In the genomic region with DNA sequence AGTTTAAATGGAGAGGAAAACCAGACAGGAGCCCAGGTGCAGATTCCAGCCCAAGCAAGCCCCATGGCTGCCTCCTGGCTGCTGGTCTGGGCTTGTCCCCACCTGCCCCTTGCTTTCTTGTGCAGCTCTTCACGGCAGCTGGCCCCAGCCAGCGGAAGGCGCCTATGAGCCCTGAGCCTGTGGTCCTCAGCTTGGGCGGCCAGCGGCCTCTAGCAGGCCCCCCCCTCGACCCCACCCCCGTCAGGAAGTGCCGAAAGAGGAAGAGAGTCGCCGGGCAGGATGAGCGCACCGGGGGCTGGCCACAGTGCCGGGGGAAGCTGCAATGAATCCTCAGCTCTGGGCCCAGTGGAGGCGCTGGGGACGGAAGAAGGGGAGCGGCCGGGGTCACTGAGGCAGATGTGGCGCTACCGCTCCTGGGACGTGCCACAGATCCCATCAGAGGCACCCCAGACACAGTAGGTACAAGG, we compare ENCODE assay signal across 8 cellular contexts. TPM values are rescaled to one million over a fixed set of nuclear protein-coding genes. Genes with fewer than 3 reads are reported as not detected.
DNase-seq lines count a peak whose midpoint lies in the region; ATAC-seq and TF ChIP-seq lines count a peak whose summit lies in the region.

No MANE protein-coding gene starts in this region.

- in situ Hi-C loops in G401 (cut with HindIII; ENCODE audit: low sequenced_read_pairs) = no loop called here

- peak; percentile 31 for DNase-seq in NCI-H2196 (lab: John Stamatoyannopoulos, UW; ENCODE audit: unreplicated experiment)
- DNase-seq in NCI-H2196 treated with DMSO at 0.1 percent for 48 hours (lab: John Stamatoyannopoulos, UW; ENCODE audit: unreplicated experiment) = no peak
- DNase-seq in RPMI8226 = peak; percentile 50
- DNase-seq in prostate gland (ENCODE audit: low spot score) = peak; percentile 67
- DNase-seq in NK-92 treated with Interleukin-12 subunit alpha and Interleukin-12 subunit beta, amount 100 ng/mL, for 24 hours (lab: John Stamatoyannopoulos, UW) = no peak
- DNase-seq in effector CD8-positive, alpha-beta T cell (lab: John Stamatoyannopoulos, UW) = no peak
- no peak for DNase-seq in G401 (ENCODE audit: low spot score)

- no peaks in the 10 kb centered on the region for H3K4me1 ChIP-seq in prostate gland (replicated peaks)

- H3K4me3 ChIP-seq in prostate gland = peak overlapping the region; percentile 8 to 23

- no peaks in the 10 kb centered on the region for H3K9me3 ChIP-seq in prostate gland

- no peaks in the 10 kb centered on the region for H3K27me3 ChIP-seq in prostate gland (replicated peaks; ENCODE audit: insufficient read depth)

- WGBS in prostate gland = 18% methylated on average over 12 of the region's 20 CpGs

- intact Hi-C loops in prostate gland (cut with DNase I) = no loop called here

- TF ChIP-seq POLR2A in prostate gland (IDR thresholded peaks at IDR 0.05) = peak; percentile 31

- TF ChIP-seq CTCF in prostate gland (IDR thresholded peaks at IDR 0.05) = peak in 2 of 4 experiments; percentile 3 to 42

- H3K27ac ChIP-seq in prostate gland = peak overlapping the region; percentile 44 to 49

- H3K36me3 ChIP-seq in prostate gland = no peaks in the 10 kb centered on the region

- peak; percentile 34 for ATAC-seq in esophagus mucosa

RNA-seq across cellular contexts. Expression of a gene that starts 2.1 kb away (rescaled TPM):
- total RNA-seq in esophagus mucosa (31.4 TPM), prostate gland (10 to 100 TPM; 53.6 to 95.0 TPM)
- 66.2 and 68.4 TPM in 2 replicates for total RNA-seq in G401 (2014; rRNA removed; shearing (Covaris generic))

RNA-seq across cellular contexts. Expression of a gene that starts 36.3 kb away (rescaled TPM):
- total RNA-seq in esophagus mucosa (40.9 TPM), prostate gland (100 to 1,000 TPM in 1 of 2 donors, 10 to 100 TPM in 1; 71.6 to 164 TPM)
- total RNA-seq in G401 (2014; rRNA removed; shearing (Covaris generic)) = 612 and 634 TPM in 2 replicates

RNA-seq across cellular contexts. Expression of a gene that starts 46.4 kb away (rescaled TPM):
- total RNA-seq in esophagus mucosa (0.12 TPM), prostate gland (1 to 10 TPM in 1 of 2 donors, not detected in 1; 2.8 TPM)
- 0.55 and 5.2 TPM in 2 replicates for total RNA-seq in G401 (2014; rRNA removed; shearing (Covaris generic))

Comparison
In these comparisons a context has a peak if more than half of its experiments do, and no peak if none do; other contexts are left out.
1. DNase-seq: peak in NCI-H2196 (single experiment), RPMI8226 (single experiment) and prostate gland (single experiment); none in NCI-H2196 treated with DMSO at 0.1 percent for 48 hours (single experiment), NK-92 treated with Interleukin-12 subunit alpha and Interleukin-12 subunit beta, amount 100 ng/mL, for 24 hours (single experiment), effector CD8-positive, alpha-beta T cell (single experiment) and G401 (single experiment).